Comparison of ENCODE assay signal across 1 cellular context in genomic region chr10:68876246-68876918, GRCh38.
TF ChIP-seq lines count a peak whose summit lies in the region.

No MANE protein-coding gene starts in this region.

TF ChIP-seq in HepG2, 621 proteins besides CTCF, POLR2A, EP300 and RAD21 (continued from another document and continues in another):
- no peak for TF ChIP-seq SNAPC4 (CRISPR knock-in tag; IDR thresholded peaks at IDR 0.05)
- TF ChIP-seq, protein P1, sequence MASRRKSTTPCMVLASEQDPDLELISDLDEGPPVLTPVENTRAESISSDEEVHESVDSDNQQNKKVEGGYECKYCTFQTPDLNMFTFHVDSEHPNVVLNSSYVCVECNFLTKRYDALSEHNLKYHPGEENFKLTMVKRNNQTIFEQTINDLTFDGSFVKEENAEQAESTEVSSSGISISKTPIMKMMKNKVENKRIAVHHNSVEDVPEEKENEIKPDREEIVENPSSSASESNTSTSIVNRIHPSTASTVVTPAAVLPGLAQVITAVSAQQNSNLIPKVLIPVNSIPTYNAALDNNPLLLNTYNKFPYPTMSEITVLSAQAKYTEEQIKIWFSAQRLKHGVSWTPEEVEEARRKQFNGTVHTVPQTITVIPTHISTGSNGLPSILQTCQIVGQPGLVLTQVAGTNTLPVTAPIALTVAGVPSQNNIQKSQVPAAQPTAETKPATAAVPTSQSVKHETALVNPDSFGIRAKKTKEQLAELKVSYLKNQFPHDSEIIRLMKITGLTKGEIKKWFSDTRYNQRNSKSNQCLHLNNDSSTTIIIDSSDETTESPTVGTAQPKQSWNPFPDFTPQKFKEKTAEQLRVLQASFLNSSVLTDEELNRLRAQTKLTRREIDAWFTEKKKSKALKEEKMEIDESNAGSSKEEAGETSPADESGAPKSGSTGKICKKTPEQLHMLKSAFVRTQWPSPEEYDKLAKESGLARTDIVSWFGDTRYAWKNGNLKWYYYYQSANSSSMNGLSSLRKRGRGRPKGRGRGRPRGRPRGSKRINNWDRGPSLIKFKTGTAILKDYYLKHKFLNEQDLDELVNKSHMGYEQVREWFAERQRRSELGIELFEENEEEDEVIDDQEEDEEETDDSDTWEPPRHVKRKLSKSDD (CRISPR knock-in tag; IDR thresholded peaks at IDR 0.05; ENCODE audit: low read depth), result no peak
- TF ChIP-seq, protein P2, sequence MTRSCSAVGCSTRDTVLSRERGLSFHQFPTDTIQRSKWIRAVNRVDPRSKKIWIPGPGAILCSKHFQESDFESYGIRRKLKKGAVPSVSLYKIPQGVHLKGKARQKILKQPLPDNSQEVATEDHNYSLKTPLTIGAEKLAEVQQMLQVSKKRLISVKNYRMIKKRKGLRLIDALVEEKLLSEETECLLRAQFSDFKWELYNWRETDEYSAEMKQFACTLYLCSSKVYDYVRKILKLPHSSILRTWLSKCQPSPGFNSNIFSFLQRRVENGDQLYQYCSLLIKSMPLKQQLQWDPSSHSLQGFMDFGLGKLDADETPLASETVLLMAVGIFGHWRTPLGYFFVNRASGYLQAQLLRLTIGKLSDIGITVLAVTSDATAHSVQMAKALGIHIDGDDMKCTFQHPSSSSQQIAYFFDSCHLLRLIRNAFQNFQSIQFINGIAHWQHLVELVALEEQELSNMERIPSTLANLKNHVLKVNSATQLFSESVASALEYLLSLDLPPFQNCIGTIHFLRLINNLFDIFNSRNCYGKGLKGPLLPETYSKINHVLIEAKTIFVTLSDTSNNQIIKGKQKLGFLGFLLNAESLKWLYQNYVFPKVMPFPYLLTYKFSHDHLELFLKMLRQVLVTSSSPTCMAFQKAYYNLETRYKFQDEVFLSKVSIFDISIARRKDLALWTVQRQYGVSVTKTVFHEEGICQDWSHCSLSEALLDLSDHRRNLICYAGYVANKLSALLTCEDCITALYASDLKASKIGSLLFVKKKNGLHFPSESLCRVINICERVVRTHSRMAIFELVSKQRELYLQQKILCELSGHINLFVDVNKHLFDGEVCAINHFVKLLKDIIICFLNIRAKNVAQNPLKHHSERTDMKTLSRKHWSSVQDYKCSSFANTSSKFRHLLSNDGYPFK (CRISPR knock-in tag; IDR thresholded peaks at IDR 0.05; ENCODE audit: borderline replicate concordance), result no peak
- peak; percentile 90 for TF ChIP-seq ZGPAT (CRISPR knock-in tag; IDR thresholded peaks at IDR 0.05)
- peak; percentile 45; the same call in 1 of the 2 replicates for TF ChIP-seq POLR2G (IDR thresholded peaks at IDR 0.05; ENCODE audit: low read depth, low read length)
- no peak for TF ChIP-seq NKX3-1 (CRISPR knock-in tag; IDR thresholded peaks at IDR 0.05)
- no peak for TF ChIP-seq ZBTB3 (CRISPR knock-in tag; IDR thresholded peaks at IDR 0.05; ENCODE audit: borderline replicate concordance, low read depth)
- peak; percentile 94 for TF ChIP-seq ZMYM2 (CRISPR knock-in tag; IDR thresholded peaks at IDR 0.05)
- peak; percentile 29; the same call in 1 of the 2 replicates for TF ChIP-seq SMC3 (IDR thresholded peaks at IDR 0.05; ENCODE audit: low read length)
- TF ChIP-seq ZNF430 (CRISPR knock-in tag; IDR thresholded peaks at IDR 0.05), result peak; percentile 83; the same call in 1 of the 2 replicates
- no peak for TF ChIP-seq ZNF557 (CRISPR knock-in tag; IDR thresholded peaks at IDR 0.05)
- TF ChIP-seq ZNF264 (CRISPR knock-in tag; IDR thresholded peaks at IDR 0.05), result peak; percentile 69; the same call in 1 of the 2 replicates
- no peak for TF ChIP-seq IRF1 (CRISPR knock-in tag; IDR thresholded peaks at IDR 0.05; ENCODE audit: low read depth)
- no peak for TF ChIP-seq BATF2 (CRISPR knock-in tag; IDR thresholded peaks at IDR 0.05)
- peak; percentile 95 for TF ChIP-seq ZNF362 (CRISPR knock-in tag; IDR thresholded peaks at IDR 0.05; ENCODE audit: borderline replicate concordance)
- TF ChIP-seq ZFYVE20 (CRISPR knock-in tag; IDR thresholded peaks at IDR 0.05; ENCODE audit: borderline replicate concordance, low read depth), result no peak
- TF ChIP-seq GPBP1L1 (CRISPR knock-in tag; IDR thresholded peaks at IDR 0.05), result no peak
- TF ChIP-seq ZNF367 (CRISPR knock-in tag; IDR thresholded peaks at IDR 0.05; ENCODE audit: borderline replicate concordance), result no peak
- TF ChIP-seq SMARCC2 (IDR thresholded peaks at IDR 0.05), result no peak; the same call in 1 of the 2 replicates
- peak; percentile 69 for TF ChIP-seq ZBTB25 (CRISPR knock-in tag; IDR thresholded peaks at IDR 0.05)
- TF ChIP-seq ATAD3A (CRISPR knock-in tag; IDR thresholded peaks at IDR 0.05), result no peak
- TF ChIP-seq, protein P3, sequence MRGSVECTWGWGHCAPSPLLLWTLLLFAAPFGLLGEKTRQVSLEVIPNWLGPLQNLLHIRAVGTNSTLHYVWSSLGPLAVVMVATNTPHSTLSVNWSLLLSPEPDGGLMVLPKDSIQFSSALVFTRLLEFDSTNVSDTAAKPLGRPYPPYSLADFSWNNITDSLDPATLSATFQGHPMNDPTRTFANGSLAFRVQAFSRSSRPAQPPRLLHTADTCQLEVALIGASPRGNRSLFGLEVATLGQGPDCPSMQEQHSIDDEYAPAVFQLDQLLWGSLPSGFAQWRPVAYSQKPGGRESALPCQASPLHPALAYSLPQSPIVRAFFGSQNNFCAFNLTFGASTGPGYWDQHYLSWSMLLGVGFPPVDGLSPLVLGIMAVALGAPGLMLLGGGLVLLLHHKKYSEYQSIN (CRISPR knock-in tag; IDR thresholded peaks at IDR 0.05; ENCODE audit: borderline replicate concordance), result no peak
- peak; percentile 7; the same call in 1 of the 2 replicates for TF ChIP-seq ARID4A (CRISPR knock-in tag; IDR thresholded peaks at IDR 0.05; ENCODE audit: borderline replicate concordance)
- TF ChIP-seq TCF7 (IDR thresholded peaks at IDR 0.05; ENCODE audit: low read depth), result peak; percentile 65
